8 cellular contexts compared by ENCODE assay signal in the genomic region with DNA sequence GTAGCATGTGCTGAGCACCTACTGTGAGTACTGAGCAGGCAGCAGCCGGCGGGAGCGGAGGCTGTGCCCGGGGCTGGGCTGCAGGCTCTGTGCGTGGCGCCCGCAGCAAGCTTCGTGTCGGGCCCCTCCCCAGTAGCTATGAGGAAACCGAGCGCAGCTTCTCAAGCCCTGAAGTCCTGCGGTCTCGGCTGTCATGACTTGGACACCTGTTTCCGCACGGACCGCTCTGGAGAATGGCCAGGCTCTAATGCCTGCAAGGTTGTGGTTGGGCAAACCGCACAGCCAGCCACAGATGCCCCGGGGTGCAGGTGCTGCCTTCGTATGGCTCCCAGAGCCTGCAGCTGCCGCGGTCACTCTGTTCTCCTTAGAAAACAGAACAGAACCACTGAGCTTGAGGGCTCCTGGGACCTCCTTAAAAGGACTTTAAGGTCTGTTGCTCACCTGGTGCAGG. TPM values are rescaled to one million over a fixed set of nuclear protein-coding genes. Genes with fewer than 3 reads are reported as not detected.
A peak's percentile ranks its signal among the peaks of the same experiment; 100 is the strongest.
DNase-seq lines count a peak whose midpoint lies in the region; ATAC-seq, FAIRE-seq and TF ChIP-seq lines count a peak whose summit lies in the region.

No MANE protein-coding gene starts in this region.

- no peak for TF ChIP-seq POLR2A in GM12892 (IDR thresholded peaks at IDR 0.05; ENCODE audit: low read depth, low read length)

- ATAC-seq in GM21825 (IDR thresholded peaks at IDR 0.05; ENCODE audit: unreplicated experiment) (peak; percentile 70), left lobe of liver (no peak)

- DNase-seq in GM12892 (ENCODE audit: insufficient read length) = peak; percentile 68
- peak; percentile 47 for DNase-seq in NCI-H1105 treated with DMSO at 0.1 percent for 48 hours (lab: John Stamatoyannopoulos, UW)
- peak; percentile 35 for DNase-seq in left lobe of liver (ENCODE audit: low spot score)
- DNase-seq in cerebellar nuclear complex (lab: John Stamatoyannopoulos, UW) = no peak
- DNase-seq in NCI-H1436 (lab: John Stamatoyannopoulos, UW) = no peak
- no peak for DNase-seq in NCI-H345 treated with DMSO at 0.1 percent for 48 hours (lab: John Stamatoyannopoulos, UW; ENCODE audit: unreplicated experiment)
- no peak for DNase-seq in HuH-7.5 (ENCODE audit: low spot score)

- peak; percentile 70 for FAIRE-seq in GM12892 (lab: Jason Lieb, UNC)

RNA-seq across cellular contexts. Expression of a gene that starts 33.7 kb away (rescaled TPM):
- 9.1 TPM for polyA plus RNA-seq in GM12892 (2012; ENCODE audit: missing spikeins)
- 10.3 TPM for total RNA-seq in left lobe of liver

Comparison
In these comparisons a context has a peak if more than half of its experiments do, and no peak if none do; other contexts are left out.
1. DNase-seq: peak in GM12892 (single experiment), NCI-H1105 treated with DMSO at 0.1 percent for 48 hours (single experiment) and left lobe of liver (single experiment); none in cerebellar nuclear complex (0 of 2), NCI-H1436 (single experiment), NCI-H345 treated with DMSO at 0.1 percent for 48 hours (single experiment) and HuH-7.5 (single experiment).